Comparison of ENCODE assay signal across 25 cellular contexts in genomic region chr12:116561181-116561821, GRCh38. TPM values are rescaled to one million over a fixed set of nuclear protein-coding genes. Genes with fewer than 3 reads are reported as not detected.
A peak's percentile ranks its signal among the peaks of the same experiment; 100 is the strongest.
DNase-seq lines count a peak whose midpoint lies in the region; ATAC-seq and TF ChIP-seq lines count a peak whose summit lies in the region.
"Had no signal": no experiment of that assay in that cellular context is flagged by ENCODE, and none has a peak within 500 bp of the region (broad histone marks: within the 10 kb centered on the region; RNA-seq: fewer than 3 reads in every experiment).

No MANE protein-coding gene starts in this region.

- BruUV-seq in IMR-90 (replicated peaks; lab: Mats Ljungman, UMichigan) = no TSS peak

- no peak overlapping the region for H3K4me3 ChIP-seq in IMR-90 (ENCODE audit: insufficient read depth, low read depth, low read length)
- H3K4me3 ChIP-seq in SU-DHL-6 (ENCODE audit: insufficient read depth, low read length, poor library complexity, severe bottlenecking) = no peak overlapping the region
- no peak overlapping the region for H3K4me3 ChIP-seq in mesenchymal stem cell (ENCODE audit: insufficient read depth in 1 of 2, low read depth in 1 of 2, low read length in 2 of 2)
- H3K4me3 ChIP-seq: A549, cardiac muscle cell, dorsolateral prefrontal cortex, PC-9, transverse colon had no signal

- H4K91ac ChIP-seq in IMR-90 (ENCODE audit: insufficient read depth, low read depth, low read length) = no peak overlapping the region
- H4K91ac ChIP-seq in mesenchymal stem cell (ENCODE audit: low read length) = peak overlapping the region; percentile 2

- H3K4me3 Mint-ChIP-seq in T-helper 1 cell treated with Interleukin-12 subunit alpha and Interleukin-12 subunit beta and Interleukin-4 antibody, amounts not matched to agents 30 μg/mL and 1 μg/mL, for 36 hours = no peak overlapping the region
- no peak overlapping the region for H3K4me3 Mint-ChIP-seq in HFFc6

- H2BK5ac ChIP-seq in IMR-90 (ENCODE audit: low read depth, low read length, poor library complexity, severe bottlenecking) (no peak overlapping the region), mesenchymal stem cell (ENCODE audit: low read depth, low read length, poor library complexity, severe bottlenecking) (no peak overlapping the region)

- H3K27ac ChIP-seq in IMR-90 (ENCODE audit: insufficient read depth, low read length) (no peak overlapping the region), SU-DHL-6 (ENCODE audit: low read depth, low read length) (0 out of 2 replicates have a peak overlapping the region, but pooled peaks have one; percentile 97), mesenchymal stem cell (ENCODE audit: low read length, poor library complexity, severe bottlenecking) (no peak overlapping the region)
- H3K27ac ChIP-seq: A549, cardiac muscle cell, transverse colon, WERI-Rb-1 had no signal

- no peak overlapping the region for H3K18ac ChIP-seq in IMR-90 (ENCODE audit: low read depth, low read length)
- H3K18ac ChIP-seq in mesenchymal stem cell (ENCODE audit: low read depth in 1 of 2, low read length in 2 of 2) = no peak overlapping the region

- H2BK12ac ChIP-seq in mesenchymal stem cell (ENCODE audit: low read length in 2 of 2) = peak overlapping the region in 1 of 2 experiments; percentile 49

- H2AK5ac ChIP-seq in IMR-90 (ENCODE audit: low read depth, low read length) (no peak overlapping the region), mesenchymal stem cell (ENCODE audit: low read length, severe bottlenecking) (peak overlapping the region; percentile 55)

- H3K4me1 Mint-ChIP-seq in T-helper 1 cell treated with Interleukin-12 subunit alpha and Interleukin-12 subunit beta and Interleukin-4 antibody, amounts not matched to agents 30 μg/mL and 1 μg/mL, for 36 hours (ENCODE audit: low read depth) = peaks cover 47% of the 10 kb centered on the region
- H3K4me1 Mint-ChIP-seq in HFFc6 (ENCODE audit: low read depth) = peaks cover 17% of the 10 kb centered on the region

- H2BK15ac ChIP-seq in IMR-90 (ENCODE audit: low read depth, low read length) (no peak overlapping the region), mesenchymal stem cell (ENCODE audit: low read depth, poor library complexity, severe bottlenecking) (no peak overlapping the region)

- in situ Hi-C loops in IMR-90 (cut with MboI; ENCODE audit: low sequenced_read_pairs) = no loop called here

- H2AFZ ChIP-seq in IMR-90 (replicated peaks; ENCODE audit: low read length, poor library complexity) = peak overlapping the region; percentile 9
- no peak overlapping the region for H2AFZ ChIP-seq in SU-DHL-6 (ENCODE audit: low read depth, low read length, severe bottlenecking)
- no peak overlapping the region for H2AFZ ChIP-seq in mesenchymal stem cell (ENCODE audit: low read depth, low read length)
- H2AFZ ChIP-seq: PC-9 had no signal

- DNase-seq in T-helper 1 cell (no peak), IMR-90 (no peak), mesenchymal stem cell (no peak), HFFc6 (no peak), GM10248 (ENCODE audit: extremely low spot score) (no peak)
- DNase-seq: activated CD4-positive, alpha-beta T cell treated with anti-CD3 and anti-CD28 coated beads, Interleukin-2, amount 50 U/mL, for 4 hours; activated effector memory CD4-positive, alpha-beta T cell treated with anti-CD3 and anti-CD28 coated beads, Interleukin-2, amount 50 U/mL, for 16 hours; dorsolateral prefrontal cortex; GF-D8; left cardiac atrium; naive B cell; NCI-H1694 treated with DMSO at 0.1 percent for 48 hours; NCI-H748 treated with DMSO at 0.1 percent for 48 hours; PC-9; retina; SIG-M5; T-cell; transverse colon; WERI-Rb-1 had no signal

- H3K14ac ChIP-seq in IMR-90 (replicated peaks; ENCODE audit: low read depth, low read length) = no peak overlapping the region
- no peak overlapping the region for H3K14ac ChIP-seq in mesenchymal stem cell (ENCODE audit: low read length in 2 of 2)

- no peak for TF ChIP-seq CTCF in IMR-90 (conservative IDR thresholded peaks at IDR 0.05; ENCODE audit: low read depth, low read length)
- no peak for TF ChIP-seq CTCF in SU-DHL-6 (IDR thresholded peaks at IDR 0.05; ENCODE audit: insufficient read depth, low read length, poor library complexity, severe bottlenecking)
- no peak for TF ChIP-seq CTCF in HFFc6 (IDR thresholded peaks at IDR 0.05)
- no peak for TF ChIP-seq CTCF in GM10248 (IDR thresholded peaks at IDR 0.05; ENCODE audit: control extremely low read depth, extremely low read depth, low read depth, missing control alignments)

- POLR2A ChIA-PET in IMR-90 (lab: Charles Lee; ENCODE audit: unreplicated experiment) (no interaction called here), GM10248 (lab: Yijun Ruan, JAX) (no interaction called here)

- peak overlapping the region; percentile 9 for H3K27ac Mint-ChIP-seq in T-helper 1 cell treated with Interleukin-12 subunit alpha and Interleukin-12 subunit beta and Interleukin-4 antibody, amounts not matched to agents 30 μg/mL and 1 μg/mL, for 36 hours
- no peak overlapping the region for H3K27ac Mint-ChIP-seq in HFFc6

- peaks cover 37% of the 10 kb centered on the region for H3K9me3 Mint-ChIP-seq in T-helper 1 cell treated with Interleukin-12 subunit alpha and Interleukin-12 subunit beta and Interleukin-4 antibody, amounts not matched to agents 30 μg/mL and 1 μg/mL, for 36 hours
- H3K9me3 Mint-ChIP-seq in HFFc6 = peaks cover 23% of the 10 kb centered on the region

- H3K9me1 ChIP-seq in IMR-90 (ENCODE audit: insufficient read depth, low read length) = no peaks in the 10 kb centered on the region

- ATAC-seq in IMR-90 (ENCODE audit: low read depth) = no peak
- ATAC-seq in GM19395 (IDR thresholded peaks at IDR 0.05; ENCODE audit: unreplicated experiment) = no peak
- ATAC-seq: A549, HCT116, left cardiac atrium, T-cell had no signal

- H3K4me1 ChIP-seq in IMR-90 (ENCODE audit: control insufficient read depth, insufficient read depth, low read length) (peaks cover 2% of the 10 kb centered on the region; the same call in 1 of the 2 replicates), mesenchymal stem cell (ENCODE audit: control insufficient read depth, insufficient read depth, low read depth, low read length) (peaks cover 11% of the 10 kb centered on the region)

- H3K23ac ChIP-seq in IMR-90 (ENCODE audit: low read depth, low read length) (no peak overlapping the region), mesenchymal stem cell (ENCODE audit: low read length in 2 of 2) (no peak overlapping the region)

- H3K9ac ChIP-seq in IMR-90 (ENCODE audit: low read depth, low read length) (no peak overlapping the region), SU-DHL-6 (ENCODE audit: low read length) (no peak overlapping the region), mesenchymal stem cell (ENCODE audit: low read length) (no peak overlapping the region)

- no peak for TF ChIP-seq RAD21 in IMR-90 (IDR thresholded peaks at IDR 0.05; ENCODE audit: low read length)

- H2BK120ac ChIP-seq in IMR-90 (ENCODE audit: low read depth, low read length) = no peak overlapping the region
- H2BK120ac ChIP-seq in mesenchymal stem cell (ENCODE audit: low read depth, low read length) = no peak overlapping the region

- peaks cover 21% of the 10 kb centered on the region for H3F3A ChIP-seq in SU-DHL-6 (ENCODE audit: insufficient read depth)

- H3K27me3 Mint-ChIP-seq in T-helper 1 cell treated with Interleukin-12 subunit alpha and Interleukin-12 subunit beta and Interleukin-4 antibody, amounts not matched to agents 30 μg/mL and 1 μg/mL, for 36 hours (ENCODE audit: low read depth) = peaks cover 18% of the 10 kb centered on the region
- peaks cover 1% of the 10 kb centered on the region; the same call in 1 of the 2 replicates for H3K27me3 Mint-ChIP-seq in HFFc6 (ENCODE audit: insufficient read depth)
- H3K27me3 Mint-ChIP-seq: naive B cell, T-cell had no signal

- H4K8ac ChIP-seq in IMR-90 (ENCODE audit: low read depth in 2 of 2, low read length in 2 of 2) (no peak overlapping the region), mesenchymal stem cell (ENCODE audit: low read length) (no peak overlapping the region)

- no peak overlapping the region for H3K56ac ChIP-seq in IMR-90 (ENCODE audit: extremely low read depth, insufficient read depth, low read length)

- H4K20me1 ChIP-seq in IMR-90 (ENCODE audit: insufficient read depth, low read length) = no peaks in the 10 kb centered on the region
- no peaks in the 10 kb centered on the region for H4K20me1 ChIP-seq in SU-DHL-6 (ENCODE audit: low read depth, low read length)

- H3K4me2 ChIP-seq in IMR-90 (ENCODE audit: low read depth, low read length) = no peak overlapping the region
- no peak overlapping the region for H3K4me2 ChIP-seq in SU-DHL-6 (ENCODE audit: low read depth, low read length, poor library complexity, severe bottlenecking)
- H3K4me2 ChIP-seq in mesenchymal stem cell (ENCODE audit: low read length, poor library complexity, severe bottlenecking) = no peak overlapping the region
- H3K4me2 ChIP-seq: A549, PC-9 had no signal

- no peak overlapping the region for H2BK20ac ChIP-seq in IMR-90 (ENCODE audit: low read depth, low read length)

- dilution Hi-C loops in IMR-90 (cut with HindIII; ENCODE audit: low sequenced_read_pairs, unreplicated experiment) = no loop called here

- H2AK9ac ChIP-seq in IMR-90 (replicated peaks; ENCODE audit: low read depth, low read length, poor library complexity) = no peak overlapping the region

- no peaks in the 10 kb centered on the region for H3K9me2 ChIP-seq in SU-DHL-6 (replicated peaks; ENCODE audit: insufficient read depth, low read length)

- no CpG with 5 or more reads among the region's 6 CpGs for WGBS in IMR-90 (ENCODE audit: extremely low coverage in 2 of 2, insufficient read length in 1 of 2), 2 experiments
- 75% methylated on average over 6 of the region's 6 CpGs for WGBS in mesenchymal stem cell

- CTCF ChIA-PET in IMR-90 (lab: Yijun Ruan, JAX) (no interaction called here), GM10248 (lab: Yijun Ruan, JAX) (interaction anchor here (1.4 to 3.2 kb wide), 2 partner anchors 16 to 39 kb away, joined by 3 to 8 read pairs; no protein-coding TSS in a partner anchor)

- peaks cover 32% of the 10 kb centered on the region for H3K36me3 Mint-ChIP-seq in T-helper 1 cell treated with Interleukin-12 subunit alpha and Interleukin-12 subunit beta and Interleukin-4 antibody, amounts not matched to agents 30 μg/mL and 1 μg/mL, for 36 hours (ENCODE audit: low read depth)
- H3K36me3 Mint-ChIP-seq in HFFc6 (ENCODE audit: low read depth) = peaks cover 21% of the 10 kb centered on the region
- H3K36me3 Mint-ChIP-seq: T-cell had no signal

- H3K79me1 ChIP-seq in IMR-90 (ENCODE audit: low read depth in 1 of 2, low read length in 2 of 2) = no peaks in the 10 kb centered on the region
- no peaks in the 10 kb centered on the region for H3K79me1 ChIP-seq in mesenchymal stem cell (replicated peaks; ENCODE audit: low read length, poor library complexity, severe bottlenecking)

- H3K4ac ChIP-seq in IMR-90 (ENCODE audit: low read depth, low read length) (no peak overlapping the region), mesenchymal stem cell (ENCODE audit: low read depth in 1 of 2, low read length in 2 of 2) (no peak overlapping the region)

- TF ChIP-seq POLR2A in IMR-90 (IDR thresholded peaks at IDR 0.05; ENCODE audit: low read depth, low read length) = no peak

- no peaks in the 10 kb centered on the region for H3K79me2 ChIP-seq in SU-DHL-6 (ENCODE audit: insufficient read depth, low read length)

- no peaks in the 10 kb centered on the region; the same call in 1 of the 2 replicates for H3K9me3 ChIP-seq in IMR-90 (ENCODE audit: control insufficient read depth, insufficient read depth, low read length)
- peaks cover 13% of the 10 kb centered on the region; the same call in 1 of the 2 replicates for H3K9me3 ChIP-seq in SU-DHL-6 (ENCODE audit: insufficient read depth, low read length)
- peaks cover 22% of the 10 kb centered on the region for H3K9me3 ChIP-seq in mesenchymal stem cell (ENCODE audit: control insufficient read depth, low read length)

- no peaks in the 10 kb centered on the region; the same call in 1 of the 2 replicates for H3K27me3 ChIP-seq in IMR-90 (ENCODE audit: control insufficient read depth, insufficient read depth, low read length)
- no peaks in the 10 kb centered on the region for H3K27me3 ChIP-seq in SU-DHL-6 (ENCODE audit: low read length)
- H3K27me3 ChIP-seq in mesenchymal stem cell (ENCODE audit: control insufficient read depth in 1 of 2, insufficient read depth in 1 of 2, low read length in 2 of 2) = no peaks in the 10 kb centered on the region
- H3K27me3 ChIP-seq: cardiac muscle cell, dorsolateral prefrontal cortex, transverse colon had no signal

- intact Hi-C loops in IMR-90 (cut with micrococcal nuclease) = no loop called here

- H4K5ac ChIP-seq in IMR-90 (ENCODE audit: low read depth, low read length) = no peak overlapping the region

- H3K36me3 ChIP-seq in IMR-90 (ENCODE audit: control insufficient read depth, insufficient read depth, low read length) = no peaks in the 10 kb centered on the region
- H3K36me3 ChIP-seq in SU-DHL-6 (ENCODE audit: low read length) = no peaks in the 10 kb centered on the region
- no peaks in the 10 kb centered on the region for H3K36me3 ChIP-seq in mesenchymal stem cell (ENCODE audit: control insufficient read depth in 1 of 2, insufficient read depth in 2 of 2, low read depth in 1 of 2, low read length in 2 of 2)
- H3K36me3 ChIP-seq: cardiac muscle cell, transverse colon, WERI-Rb-1 had no signal

RNA-seq across cellular contexts. Expression of gene MAP1LC3B2, which starts 2.1 kb away (rescaled TPM):
- total RNA-seq in IMR-90 (2012; rRNA removed) = 0.28 TPM in 1 of 2 replicates, not detected in the other
- 1.4 TPM in 2 replicates for polyA plus RNA-seq in IMR-90 (2012; rRNA removed)
- 0.55 and 0.97 TPM in 2 replicates for polyA plus RNA-seq in IMR-90 (2012; cell fraction: cytosol; rRNA removed)
- polyA plus RNA-seq in IMR-90 (2012; cell fraction: nucleus; rRNA removed; ENCODE audit: low replicate concordance) = 0.26 and 1.5 TPM in 2 replicates
- polyA plus RNA-seq in mesenchymal stem cell (2013, experiment 1 of 2) = 0.32 TPM
- 0.60 TPM for polyA plus RNA-seq in mesenchymal stem cell (2013, experiment 2 of 2)
- 1 to 10 TPM; 1.7 to 3.7 (median 2.9) TPM for total RNA-seq in HFFc6 (2021; fragmentation: NEBNext Ultra II Directional; extraction: Animal tissue kit (Norgen Biotek cat#: 25700))
